Comparison of ENCODE assay signal across 16 cellular contexts in genomic region chr17:32784113-32784512, GRCh38.
"Had no signal": no experiment of that assay in that cellular context is flagged by ENCODE, and none has a peak within 500 bp of the region (broad histone marks: within the 10 kb centered on the region; RNA-seq: fewer than 3 reads in every experiment).

No MANE protein-coding gene starts in this region.

- H3K4me3 ChIP-seq: adrenal gland, lower lobe of right lung, uterus had no signal

- H3K27me3 Mint-ChIP-seq: activated B cell treated with CpG ODN at 0.5 μM for 24 hours; activated CD8-positive, alpha-beta T cell treated with anti-CD3 and anti-CD28 coated beads for 36 hours; stimulated activated memory B cell treated with anti-CD40 and anti-IgM and Interleukin-4, amounts not matched to agents 10 μg/mL and 1 μg/mL and 100 μg/mL, for 72 hours had no signal

- H3K36me3 ChIP-seq: adrenal gland, neutrophil, uterus had no signal

- H3K9me3 ChIP-seq: adrenal gland, lower lobe of right lung, neutrophil, uterus had no signal

- H3K4me3 Mint-ChIP-seq: activated B cell treated with CpG ODN at 0.5 μM for 24 hours; activated CD8-positive, alpha-beta T cell treated with anti-CD3 and anti-CD28 coated beads for 36 hours; activated T-cell treated with anti-CD3 and anti-CD28 coated beads, Interleukin-2, amount 50 U/mL, for 4 hours; naive thymus-derived CD8-positive, alpha-beta T cell; stimulated activated memory B cell treated with anti-CD40 and anti-IgM and Interleukin-4, amounts not matched to agents 10 μg/mL and 1 μg/mL and 100 μg/mL, for 72 hours had no signal

- DNase-seq: activated B cell treated with CpG ODN at 0.5 μM for 24 hours; activated CD4-positive, alpha-beta T cell treated with anti-CD3 and anti-CD28 coated beads for 48 hours; activated CD8-positive, alpha-beta T cell treated with anti-CD3 and anti-CD28 coated beads for 36 hours; activated effector memory CD4-positive, alpha-beta T cell treated with Interleukin-2 at 50 U/mL for 16 hours; activated naive CD4-positive, alpha-beta T cell treated with anti-CD3 and anti-CD28 coated beads, Interleukin-2, amount 50 U/mL, for 16 hours; activated T-cell treated with anti-CD3 and anti-CD28 coated beads, Interleukin-2, amount 50 U/mL, for 4 hours; adrenal gland; cortex of kidney; effector CD4-positive, alpha-beta T cell; lower lobe of right lung; uterus had no signal

- H3K4me1 Mint-ChIP-seq: naive thymus-derived CD8-positive, alpha-beta T cell had no signal

- H3K27ac ChIP-seq: adrenal gland, foreskin keratinocyte, lower lobe of right lung, neutrophil, uterus had no signal

- FAIRE-seq: endothelial cell of umbilical vein had no signal

- H3K27ac Mint-ChIP-seq: activated B cell treated with CpG ODN at 0.5 μM for 24 hours; activated CD8-positive, alpha-beta T cell treated with anti-CD3 and anti-CD28 coated beads for 36 hours had no signal

- H3K4me1 ChIP-seq: foreskin keratinocyte, lower lobe of right lung, uterus had no signal

- H3K9me3 Mint-ChIP-seq: activated B cell treated with CpG ODN at 0.5 μM for 24 hours; activated CD8-positive, alpha-beta T cell treated with anti-CD3 and anti-CD28 coated beads for 36 hours; activated T-cell treated with anti-CD3 and anti-CD28 coated beads, Interleukin-2, amount 50 U/mL, for 4 hours; naive thymus-derived CD8-positive, alpha-beta T cell; stimulated activated memory B cell treated with anti-CD40 and anti-IgM and Interleukin-4, amounts not matched to agents 10 μg/mL and 1 μg/mL and 100 μg/mL, for 72 hours had no signal

- H3K27me3 ChIP-seq: adrenal gland, foreskin keratinocyte, neutrophil, uterus had no signal

- ATAC-seq: stimulated activated memory B cell treated with anti-CD40 and anti-IgM and Interleukin-4, amounts not matched to agents 10 μg/mL and 1 μg/mL and 100 μg/mL, for 72 hours had no signal
